In genomic region chr6:158279615-158280014, GRCh38 we compare ENCODE assay signal across 24 cellular contexts. TPM values are rescaled to one million over a fixed set of nuclear protein-coding genes. Genes with fewer than 3 reads are reported as not detected.
DNase-seq lines count a peak whose midpoint lies in the region; ATAC-seq and TF ChIP-seq lines count a peak whose summit lies in the region.
"Had no signal": no experiment of that assay in that cellular context is flagged by ENCODE, and none has a peak within 500 bp of the region (broad histone marks: within the 10 kb centered on the region; RNA-seq: fewer than 3 reads in every experiment).

No MANE protein-coding gene starts in this region.

- H3K27me3 ChIP-seq in right atrium auricular region (no peaks in the 10 kb centered on the region), ovary (no peaks in the 10 kb centered on the region), uterus (no peaks in the 10 kb centered on the region), left lung (no peaks in the 10 kb centered on the region)
- H3K27me3 ChIP-seq: upper lobe of right lung had no signal

- TF ChIP-seq EP300 in ovary (IDR thresholded peaks at IDR 0.05), result no peak

- TF ChIP-seq CTCF in right atrium auricular region (IDR thresholded peaks at IDR 0.05) (no peak), fibroblast of villous mesenchyme (IDR thresholded peaks at IDR 0.05; ENCODE audit: insufficient read depth, low read depth, low read length) (no peak), ovary (IDR thresholded peaks at IDR 0.05) (no peak), uterus (IDR thresholded peaks at IDR 0.05) (no peak), left lung (IDR thresholded peaks at IDR 0.05) (no peak)

- intact Hi-C loops in Right ventricle myocardium inferior (cut with DNase I) (no loop called here), ovary (cut with DNase I) (no loop called here), uterus (cut with DNase I; ENCODE audit: low total_unique reads) (no loop called here), left lung (cut with DNase I) (no loop called here)

- H3K4me1 ChIP-seq in right atrium auricular region (peaks cover 0 to 15% of the 10 kb centered on the region in 2 donors), ovary (ENCODE audit: insufficient read depth) (peaks cover 1% of the 10 kb centered on the region), uterus (peaks cover 0 to 8% of the 10 kb centered on the region in 2 donors), left lung (peaks cover 0 to 12% of the 10 kb centered on the region in 2 donors)

- no peaks in the 10 kb centered on the region for H3K9me3 ChIP-seq in right atrium auricular region
- no peaks in the 10 kb centered on the region for H3K9me3 ChIP-seq in ovary
- no peaks in the 10 kb centered on the region for H3K9me3 ChIP-seq in uterus
- H3K9me3 ChIP-seq in left lung, result no peaks in the 10 kb centered on the region
- H3K9me3 ChIP-seq: A549, upper lobe of right lung had no signal

- 12 to 21% (median 18%) methylated on average over 13 of the region's 13 CpGs for WGBS in ovary, 3 donors

- ATAC-seq in Right ventricle myocardium inferior (peak; percentile 84), GM21360 (IDR thresholded peaks at IDR 0.05; ENCODE audit: unreplicated experiment) (no peak), left lung (no peak)
- ATAC-seq: A549; activated naive CD8-positive, alpha-beta T cell treated with anti-CD3 and anti-CD28 coated beads, Interleukin-2, amount 50 U/mL, for 24 hours; natural killer cell treated with Interleukin-12 subunit alpha and Interleukin-12 subunit beta and Interleukin-15 and Interleukin-18, amount 100 ng/mL, for 72 hours; PC-3; T-cell; upper lobe of right lung had no signal

- H3K4me3 ChIP-seq in right atrium auricular region, result no peak overlapping the region
- H3K4me3 ChIP-seq in fibroblast of villous mesenchyme (ENCODE audit: low read depth, low read length), result no peak overlapping the region
- no peak overlapping the region for H3K4me3 ChIP-seq in ovary
- no peak overlapping the region for H3K4me3 ChIP-seq in uterus
- no peak overlapping the region for H3K4me3 ChIP-seq in left lung
- H3K4me3 ChIP-seq: A549, upper lobe of right lung had no signal

- H3K36me3 ChIP-seq in right atrium auricular region (no peaks in the 10 kb centered on the region), ovary (no peaks in the 10 kb centered on the region), uterus (no peaks in the 10 kb centered on the region), left lung (no peaks in the 10 kb centered on the region)
- H3K36me3 ChIP-seq: upper lobe of right lung had no signal

- H3K27ac ChIP-seq in right atrium auricular region (peak overlapping the region in 1 of 2 donors; percentile 46), ovary (peak overlapping the region in 1 of 2 donors; percentile 67), uterus (peak overlapping the region; percentile 55 to 59), left lung (no peak overlapping the region)
- H3K27ac ChIP-seq: A549, parathyroid adenoma, upper lobe of right lung had no signal

- no peak for DNase-seq in Right ventricle myocardium inferior (ENCODE audit: missing footprints)
- no peak for DNase-seq in right atrium auricular region (ENCODE audit: low spot score)
- DNase-seq in fibroblast of villous mesenchyme (ENCODE audit: low read depth), result peak; percentile 50
- peak; percentile 49 to 66 (median 59) for DNase-seq in ovary
- peak; percentile 43 to 61 for DNase-seq in uterus
- no peak for DNase-seq in left lung
- DNase-seq in COLO829 (ENCODE audit: low spot score), result no peak
- DNase-seq: activated CD4-positive, alpha-beta T cell treated with anti-CD3 and anti-CD28 coated beads for 1 hour; activated gamma-delta T cell treated with Interleukin-2 at 50 U/mL for 16 hours; activated naive CD8-positive, alpha-beta T cell treated with anti-CD3 and anti-CD28 coated beads, Interleukin-2, amount 50 U/mL, for 24 hours; CD8-positive, alpha-beta memory T cell; DMS53; hypothalamus; NCI-H1105; NCI-H2029; PC-3; SIG-M5; stimulated activated CD8-positive, alpha-beta memory T cell treated with anti-CD3 and anti-CD28 coated beads, Interleukin-4, amount 100 ng/mL, for 48 hours; T-cell; upper lobe of right lung had no signal

- no peak for TF ChIP-seq POLR2A in ovary (IDR thresholded peaks at IDR 0.05)
- no peak for TF ChIP-seq POLR2A in uterus (IDR thresholded peaks at IDR 0.05)

RNA-seq across cellular contexts. Expression of gene TULP4, which starts 32.6 kb away (rescaled TPM):
- total RNA-seq in Right ventricle myocardium inferior, result 94.9 TPM
- total RNA-seq in right atrium auricular region, result 100 to 1,000 TPM; 140 to 199 TPM
- total RNA-seq in fibroblast of villous mesenchyme, result 90.2 and 120 TPM in 2 replicates
- 100 to 1,000 TPM in 2 of 7 donors, 10 to 100 TPM in 5; 64.6 to 152 (median 92.9) TPM for total RNA-seq in ovary
- 1 to 10 TPM; 7.5 to 8.5 TPM for polyA plus RNA-seq in ovary
- 100 to 1,000 TPM in 3 of 4 donors, 10 to 100 TPM in 1; 77.4 to 364 (median 129) TPM for total RNA-seq in uterus
- total RNA-seq in left lung, result 10 to 100 TPM; 69.7 to 86.8 TPM

Comparison
In these comparisons a context has a peak if more than half of its experiments do, and no peak if none do; other contexts are left out.
1. DNase-seq: peak in fibroblast of villous mesenchyme (single experiment), ovary (5 of 5) and uterus (2 of 2); none in Right ventricle myocardium inferior (single experiment), right atrium auricular region (single experiment), left lung (0 of 2) and COLO829 (single experiment).
2. H3K27ac ChIP-seq: peak in uterus (2 of 2); none in left lung (0 of 2).